In the genomic region with DNA sequence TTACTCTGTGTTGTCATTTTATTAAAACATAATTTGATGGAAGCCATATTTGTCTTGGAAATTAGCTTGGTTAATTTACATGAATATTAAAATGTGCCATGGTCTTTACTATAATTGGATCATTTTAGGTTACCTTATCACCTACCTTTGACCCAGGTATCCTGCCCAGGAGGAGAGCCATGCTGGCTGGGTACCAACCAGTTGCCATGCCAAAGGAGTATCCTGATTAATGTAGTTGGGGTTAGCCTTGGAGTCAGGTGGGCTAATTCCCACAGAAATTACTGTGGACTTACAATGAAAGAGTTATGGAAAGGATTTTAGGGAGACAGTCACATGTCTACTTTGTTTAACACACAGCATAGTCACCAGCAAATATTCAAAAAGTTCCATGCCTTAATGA, we compare ENCODE assay signal across 36 cellular contexts.
"Had no signal": no experiment of that assay in that cellular context is flagged by ENCODE, and none has a peak within 500 bp of the region (broad histone marks: within the 10 kb centered on the region; RNA-seq: fewer than 3 reads in every experiment).

No MANE protein-coding gene starts in this region.

- H3K36me3 ChIP-seq: ascending aorta had no signal

- H3K9me3 Mint-ChIP-seq: activated CD4-positive, alpha-beta memory T cell treated with anti-CD3 and anti-CD28 coated beads, Interleukin-2, amount 10 ng/mL, durations not matched to agents 7 days and 5 days; activated naive CD8-positive, alpha-beta T cell treated with anti-CD3 and anti-CD28 coated beads for 36 hours; T-cell had no signal

- ATAC-seq: activated CD4-positive, alpha-beta T cell treated with anti-CD3 and anti-CD28 coated beads for 36 hours; activated CD8-positive, alpha-beta memory T cell treated with anti-CD3 and anti-CD28 coated beads, Interleukin-2, amount 10 ng/mL, durations not matched to agents 7 days and 5 days; Right ventricle myocardium inferior; SK-N-SH treated with all-trans-retinoic acid at 6 μM for 48 hours; T-cell; T-helper 17 cell had no signal

- H3K36me3 Mint-ChIP-seq: T-cell had no signal

- H3K27me3 ChIP-seq: ascending aorta had no signal

- DNase-seq: activated CD4-positive, alpha-beta memory T cell treated with anti-CD3 and anti-CD28 coated beads, Interleukin-2, amount 10 ng/mL, durations not matched to agents 7 days and 5 days; activated CD4-positive, alpha-beta T cell treated with anti-CD3 and anti-CD28 coated beads for 36 hours; activated CD8-positive, alpha-beta memory T cell treated with anti-CD3 and anti-CD28 coated beads for 24 hours; activated CD8-positive, alpha-beta memory T cell treated with anti-CD3 and anti-CD28 coated beads, Interleukin-2, amount 10 ng/mL, durations not matched to agents 7 days and 5 days; activated CD8-positive, alpha-beta memory T cell treated with anti-CD3 and anti-CD28 coated beads, Interleukin-2, amount 50 U/mL, for 48 hours; activated effector memory CD4-positive, alpha-beta T cell treated with anti-CD3 and anti-CD28 coated beads, Interleukin-2, amount 50 U/mL, for 16 hours; activated naive CD4-positive, alpha-beta T cell; activated naive CD4-positive, alpha-beta T cell treated with anti-CD3 and anti-CD28 coated beads, Interleukin-2, amount 50 U/mL, for 16 hours; activated naive CD8-positive, alpha-beta T cell treated with anti-CD3 and anti-CD28 coated beads for 36 hours; activated T-cell treated with anti-CD3 and anti-CD28 coated beads, Interleukin-2, amount 50 U/mL, for 1 hour; amniotic stem cell; caudate nucleus; cerebellar nuclear complex; KG1; MM.1S; NCI-H1092; NCI-H146; NCI-H187; NCI-H2029 treated with DMSO at 0.1 percent for 48 hours; NCI-H2107; NCI-H2171; NCI-H510A; NCI-H526; NCI-H748 treated with DMSO at 0.1 percent for 48 hours; NK-92 treated with Interleukin-12 subunit alpha and Interleukin-12 subunit beta, amount 100 ng/mL, for 24 hours; PC-9; SIG-M5; T-cell; T-helper 17 cell; T1000 had no signal

- H2AFZ ChIP-seq: PC-9 had no signal

- H3K4me2 ChIP-seq: PC-9 had no signal

- H3K27ac ChIP-seq: ascending aorta, PC-9, RWPE1 had no signal

- H3K27ac Mint-ChIP-seq: activated CD4-positive, alpha-beta memory T cell treated with anti-CD3 and anti-CD28 coated beads, Interleukin-2, amount 10 ng/mL, durations not matched to agents 7 days and 5 days; activated CD8-positive, alpha-beta memory T cell treated with anti-CD3 and anti-CD28 coated beads, Interleukin-2, amount 10 ng/mL, durations not matched to agents 7 days and 5 days; activated naive CD8-positive, alpha-beta T cell treated with anti-CD3 and anti-CD28 coated beads for 36 hours; T-cell; T-helper 17 cell had no signal

- H3K9me3 ChIP-seq: ascending aorta had no signal

- FAIRE-seq: RCC 7860, TTC549 had no signal

- H3K27me3 Mint-ChIP-seq: activated CD4-positive, alpha-beta memory T cell treated with anti-CD3 and anti-CD28 coated beads, Interleukin-2, amount 10 ng/mL, durations not matched to agents 7 days and 5 days; activated CD4-positive, alpha-beta T cell treated with anti-CD3 and anti-CD28 coated beads for 36 hours; activated CD8-positive, alpha-beta memory T cell treated with anti-CD3 and anti-CD28 coated beads, Interleukin-2, amount 10 ng/mL, durations not matched to agents 7 days and 5 days; activated naive CD8-positive, alpha-beta T cell treated with anti-CD3 and anti-CD28 coated beads for 36 hours; T-cell; T-helper 17 cell had no signal

- H3K4me1 ChIP-seq: ascending aorta had no signal

- H3K4me3 ChIP-seq: ascending aorta, PC-9 had no signal

- H3K4me3 Mint-ChIP-seq: activated CD4-positive, alpha-beta memory T cell treated with anti-CD3 and anti-CD28 coated beads, Interleukin-2, amount 10 ng/mL, durations not matched to agents 7 days and 5 days; activated CD4-positive, alpha-beta T cell treated with anti-CD3 and anti-CD28 coated beads for 36 hours; activated CD8-positive, alpha-beta memory T cell treated with anti-CD3 and anti-CD28 coated beads, Interleukin-2, amount 10 ng/mL, durations not matched to agents 7 days and 5 days; activated naive CD8-positive, alpha-beta T cell treated with anti-CD3 and anti-CD28 coated beads for 36 hours; T-cell; T-helper 17 cell had no signal
